8 cellular contexts compared by ENCODE assay signal in genomic region chr3:52533623-52534280, GRCh38. TPM values are rescaled to one million over a fixed set of nuclear protein-coding genes. Genes with fewer than 3 reads are reported as not detected.
DNase-seq lines count a peak whose midpoint lies in the region; ATAC-seq and TF ChIP-seq lines count a peak whose summit lies in the region.

TSS of gene NT5DC2 (minus strand) at chr3:52533857. CDS start at chr3:52533737, 120 bp downstream.

- TF ChIP-seq CTCF in chondrocyte (IDR thresholded peaks at IDR 0.05) (peak; percentile 37), kidney epithelial cell (IDR thresholded peaks at IDR 0.05; ENCODE audit: insufficient read depth, low read length, poor library complexity, severe bottlenecking) (no peak)

- peak within 1 kb of the TSS; percentile 83 for H3K4me3 Mint-ChIP-seq in chondrocyte (ENCODE audit: unreplicated experiment)

- no peaks in the 10 kb centered on the region for H3K36me3 ChIP-seq in kidney epithelial cell (ENCODE audit: control insufficient read depth, insufficient read depth, low read length)

- peaks cover 52% of the 10 kb centered on the region for H3K4me1 Mint-ChIP-seq in chondrocyte (ENCODE audit: low read depth)

- peak; percentile 19 for DNase-seq in DMS153 (lab: John Stamatoyannopoulos, UW)
- peak; percentile 55 for DNase-seq in NCI-H1105 treated with DMSO at 0.1 percent for 48 hours (lab: John Stamatoyannopoulos, UW)
- DNase-seq in activated CD4-positive, CD25-positive, alpha-beta regulatory T cell treated with anti-CD3 and anti-CD28 coated beads, Interleukin-2, amount 50 U/mL, for 16 hours (ENCODE audit: low read depth, low spot score), result peak; percentile 25
- peak; percentile 91 for DNase-seq in chondrocyte (ENCODE audit: low spot score)
- DNase-seq in kidney epithelial cell (ENCODE audit: low read depth), result no peak
- DNase-seq in stimulated activated CD4-positive, alpha-beta T cell treated with anti-CD3 and anti-CD28 coated beads, Interleukin-15, amount 100 ng/mL, for 24 hours, result peak; percentile 81

- ATAC-seq in GM21723 (IDR thresholded peaks at IDR 0.05; ENCODE audit: unreplicated experiment) (peak; percentile 38), GM18858 (IDR thresholded peaks at IDR 0.05; ENCODE audit: unreplicated experiment) (no peak)

- peaks cover 7% of the 10 kb centered on the region for H3K36me3 Mint-ChIP-seq in chondrocyte (ENCODE audit: low read depth)

- H3K27ac Mint-ChIP-seq in chondrocyte (ENCODE audit: unreplicated experiment), result peak within 1 kb of the TSS; percentile 88

- no peaks in the 10 kb centered on the region for H3K9me3 Mint-ChIP-seq in chondrocyte (ENCODE audit: low read depth)

- H3K4me3 ChIP-seq in kidney epithelial cell (ENCODE audit: low read depth, low read length), result peak within 1 kb of the TSS; percentile 78

- H3K27me3 ChIP-seq in kidney epithelial cell (ENCODE audit: control insufficient read depth, insufficient read depth, low read length), result no peaks in the 10 kb centered on the region

- no peaks in the 10 kb centered on the region for H3K27me3 Mint-ChIP-seq in chondrocyte (ENCODE audit: low read depth)

RNA-seq across cellular contexts. Expression of gene NT5DC2, which starts in this region (rescaled TPM):
- total RNA-seq in chondrocyte (283 to 309 TPM (median 298 TPM) in 3 replicates), kidney epithelial cell (192 and 223 TPM in 2 replicates)
